ENCODE assay signal across 1 cellular context in the genomic region with DNA sequence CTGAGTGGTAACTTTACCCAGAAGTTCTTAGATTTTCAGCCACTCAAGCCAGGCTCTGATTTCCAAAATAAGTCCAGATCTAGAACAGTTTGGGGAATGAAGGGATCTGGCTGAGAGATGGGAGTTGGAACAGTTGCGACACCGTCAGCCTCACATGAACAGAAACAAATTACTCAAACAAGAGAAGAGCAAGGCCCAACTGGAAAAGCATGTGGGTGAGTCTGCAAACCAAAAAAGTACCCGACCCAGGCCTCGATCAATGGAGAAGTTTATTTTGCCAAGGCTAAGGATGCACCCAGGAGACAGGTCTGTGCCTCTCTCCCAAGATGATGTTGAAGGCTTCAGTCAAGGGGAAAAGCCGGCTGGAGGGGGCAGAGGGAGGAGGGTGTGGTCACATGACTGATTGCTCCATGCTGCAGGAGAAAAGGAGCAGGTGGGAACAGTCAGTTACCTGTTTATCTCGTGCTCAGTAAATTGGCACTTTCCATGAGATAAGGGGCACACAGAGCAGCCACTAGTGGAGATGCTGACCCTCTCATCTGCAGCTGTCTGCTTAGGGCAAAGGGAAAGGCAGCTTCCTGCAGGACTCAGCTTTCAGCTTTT.
TF ChIP-seq lines count a peak whose summit lies in the region.

No MANE protein-coding gene starts in this region.

TF ChIP-seq in H1, 55 proteins besides CTCF, POLR2A, EP300 and RAD21:
- TF ChIP-seq CBX5 (IDR thresholded peaks at IDR 0.05; ENCODE audit: low read depth, low read length): no peak
- TF ChIP-seq RXRA (IDR thresholded peaks at IDR 0.05; ENCODE audit: insufficient read depth, low read depth, low read length): no peak
- no peak for TF ChIP-seq POLR2AphosphoS5 (IDR thresholded peaks at IDR 0.05; ENCODE audit: low read depth, low read length)
- no peak for TF ChIP-seq EZH2 (IDR thresholded peaks at IDR 0.05; ENCODE audit: low read depth, low read length, severe bottlenecking)
- TF ChIP-seq, protein P1, sequence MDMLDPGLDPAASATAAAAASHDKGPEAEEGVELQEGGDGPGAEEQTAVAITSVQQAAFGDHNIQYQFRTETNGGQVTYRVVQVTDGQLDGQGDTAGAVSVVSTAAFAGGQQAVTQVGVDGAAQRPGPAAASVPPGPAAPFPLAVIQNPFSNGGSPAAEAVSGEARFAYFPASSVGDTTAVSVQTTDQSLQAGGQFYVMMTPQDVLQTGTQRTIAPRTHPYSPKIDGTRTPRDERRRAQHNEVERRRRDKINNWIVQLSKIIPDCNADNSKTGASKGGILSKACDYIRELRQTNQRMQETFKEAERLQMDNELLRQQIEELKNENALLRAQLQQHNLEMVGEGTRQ (IDR thresholded peaks at IDR 0.05; ENCODE audit: low read length): peak; percentile 49; the same call in 1 of the 2 replicates
- TF ChIP-seq, protein P2, sequence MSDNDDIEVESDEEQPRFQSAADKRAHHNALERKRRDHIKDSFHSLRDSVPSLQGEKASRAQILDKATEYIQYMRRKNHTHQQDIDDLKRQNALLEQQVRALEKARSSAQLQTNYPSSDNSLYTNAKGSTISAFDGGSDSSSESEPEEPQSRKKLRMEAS (IDR thresholded peaks at IDR 0.05): peak; percentile 49; the same call in 1 of the 2 replicates
- no peak for TF ChIP-seq CEBPB (IDR thresholded peaks at IDR 0.05; ENCODE audit: low read depth, low read length)
- TF ChIP-seq E2F6 (IDR thresholded peaks at IDR 0.05): no peak; the same call in 1 of the 2 replicates
- TF ChIP-seq NANOG (IDR thresholded peaks at IDR 0.05; ENCODE audit: insufficient read depth, low read depth, low read length, poor library complexity, severe bottlenecking): no peak
- TF ChIP-seq FOSL1 (IDR thresholded peaks at IDR 0.05; ENCODE audit: insufficient read depth, low read depth, low read length): no peak
TF ChIP-seq in H1: peak in this region for 2.
